ENCODE assay signal across 23 cellular contexts in genomic region chr3:127676456-127676855, GRCh38. TPM values are rescaled to one million over a fixed set of nuclear protein-coding genes. Genes with fewer than 3 reads are reported as not detected.
DNase-seq lines count a peak whose midpoint lies in the region; ATAC-seq and TF ChIP-seq lines count a peak whose summit lies in the region.
"Had no signal": no experiment of that assay in that cellular context is flagged by ENCODE, and none has a peak within 500 bp of the region (broad histone marks: within the 10 kb centered on the region; RNA-seq: fewer than 3 reads in every experiment).

No MANE protein-coding gene starts in this region.

- intact Hi-C loops in sciatic nerve (cut with DNase I), result no loop called here

- TF ChIP-seq CTCF in chondrocyte (IDR thresholded peaks at IDR 0.05), result no peak

- H3K27me3 ChIP-seq in BLaER1 treated with 17β-estradiol and CSF1 and Interleukin-3, amounts not matched to agents 10 nM and 100 nM, result no peaks in the 10 kb centered on the region
- H3K27me3 ChIP-seq in HAP-1 (ENCODE audit: low read depth), result no peaks in the 10 kb centered on the region
- H3K27me3 ChIP-seq: transverse colon had no signal

- no peaks in the 10 kb centered on the region for H3K9me3 ChIP-seq in BLaER1 treated with 17β-estradiol and CSF1 and Interleukin-3, amounts not matched to agents 10 nM and 100 nM (replicated peaks in 1 of 11)
- H3K9me3 ChIP-seq in HAP-1, result no peaks in the 10 kb centered on the region
- H3K9me3 ChIP-seq: transverse colon had no signal

- H3K27ac ChIP-seq in BLaER1 treated with 17β-estradiol and CSF1 and Interleukin-3, amounts not matched to agents 10 nM and 100 nM, result no peak overlapping the region
- H3K27ac ChIP-seq: 22Rv1, KMS-11, transverse colon had no signal

- H3K4me3 Mint-ChIP-seq in chondrocyte (ENCODE audit: unreplicated experiment), result no peak overlapping the region
- H3K4me3 Mint-ChIP-seq: activated naive CD4-positive, alpha-beta T cell treated with anti-CD3 and anti-CD28 coated beads, Interleukin-2, amount 10 ng/mL, durations not matched to agents 7 days and 5 days; activated T-cell treated with anti-CD3 and anti-CD28 coated beads, Interleukin-2, amount 50 U/mL, for 4 hours; HFFc6; stimulated activated naive CD8-positive, alpha-beta T cell treated with anti-CD3 and anti-CD28 coated beads, Interleukin-15, Interleukin-2, amounts not matched to agents 100 ng/mL and 50 ng/mL, for 24 hours had no signal

- H3K4me1 ChIP-seq in BLaER1 treated with 17β-estradiol and CSF1 and Interleukin-3, amounts not matched to agents 10 nM and 100 nM, result peaks cover 16 to 61% (median 51%) of the 10 kb centered on the region in 10 experiments
- H3K4me1 ChIP-seq in HAP-1, result no peaks in the 10 kb centered on the region

- H3K4me2 ChIP-seq in BLaER1 treated with 17β-estradiol and CSF1 and Interleukin-3, amounts not matched to agents 10 nM and 100 nM, result peak overlapping the region in 8 of 11 experiments; percentile 19 to 53 (median 44); a peak in 13 of 22 replicates
- H3K4me2 ChIP-seq: KMS-11 had no signal

- H3K9me3 Mint-ChIP-seq in chondrocyte (ENCODE audit: low read depth), result no peaks in the 10 kb centered on the region
- H3K9me3 Mint-ChIP-seq: activated naive CD4-positive, alpha-beta T cell treated with anti-CD3 and anti-CD28 coated beads, Interleukin-2, amount 10 ng/mL, durations not matched to agents 7 days and 5 days; activated T-cell treated with anti-CD3 and anti-CD28 coated beads, Interleukin-2, amount 50 U/mL, for 4 hours; HFFc6; stimulated activated naive CD8-positive, alpha-beta T cell treated with anti-CD3 and anti-CD28 coated beads, Interleukin-15, Interleukin-2, amounts not matched to agents 100 ng/mL and 50 ng/mL, for 24 hours had no signal

- DNase-seq in DMS 273 (lab: John Stamatoyannopoulos, UW; ENCODE audit: unreplicated experiment) (peak; percentile 50), DMS 273 treated with DMSO at 0.1 percent for 48 hours (lab: John Stamatoyannopoulos, UW) (no peak), chondrocyte (ENCODE audit: low spot score) (peak; percentile 83), sciatic nerve (ENCODE audit: low spot score) (peak; percentile 50), UCSD-AML1 (lab: John Stamatoyannopoulos, UW; ENCODE audit: unreplicated experiment) (no peak), HAP-1 (ENCODE audit: low spot score in 2 of 2) (no peak), RKO (ENCODE audit: low spot score) (no peak)
- DNase-seq: activated CD4-positive, alpha-beta T cell treated with anti-CD3 and anti-CD28 coated beads for 4 hours; activated naive CD4-positive, alpha-beta T cell treated with anti-CD3 and anti-CD28 coated beads, Interleukin-2, amount 10 ng/mL, durations not matched to agents 7 days and 5 days; activated T-cell treated with anti-CD3 and anti-CD28 coated beads, Interleukin-2, amount 50 U/mL, for 4 hours; central memory CD4-positive, alpha-beta T cell; DMS53; HFFc6; NCI-H1436 treated with DMSO at 0.1 percent for 48 hours; NCI-H510A treated with DMSO at 0.1 percent for 48 hours; nucleus accumbens; PC-3; stimulated activated CD4-positive, alpha-beta T cell treated with anti-CD3 and anti-CD28 coated beads, Interleukin-4, amount 100 ng/mL, for 24 hours; transverse colon had no signal

- peak overlapping the region in 1 of 11 experiments; percentile 18; a peak in 2 of 22 replicates for H3K9ac ChIP-seq in BLaER1 treated with 17β-estradiol and CSF1 and Interleukin-3, amounts not matched to agents 10 nM and 100 nM
- H3K9ac ChIP-seq: KMS-11 had no signal

- no peaks in the 10 kb centered on the region for H3K27me3 Mint-ChIP-seq in chondrocyte (ENCODE audit: low read depth)
- H3K27me3 Mint-ChIP-seq: activated naive CD4-positive, alpha-beta T cell treated with anti-CD3 and anti-CD28 coated beads, Interleukin-2, amount 10 ng/mL, durations not matched to agents 7 days and 5 days; stimulated activated naive CD8-positive, alpha-beta T cell treated with anti-CD3 and anti-CD28 coated beads, Interleukin-15, Interleukin-2, amounts not matched to agents 100 ng/mL and 50 ng/mL, for 24 hours had no signal

- peaks cover 5% of the 10 kb centered on the region for H3K36me3 Mint-ChIP-seq in chondrocyte (ENCODE audit: low read depth)

- no peak overlapping the region for H3K27ac Mint-ChIP-seq in chondrocyte (ENCODE audit: unreplicated experiment)
- H3K27ac Mint-ChIP-seq: activated naive CD4-positive, alpha-beta T cell treated with anti-CD3 and anti-CD28 coated beads, Interleukin-2, amount 10 ng/mL, durations not matched to agents 7 days and 5 days; HFFc6; stimulated activated naive CD8-positive, alpha-beta T cell treated with anti-CD3 and anti-CD28 coated beads, Interleukin-15, Interleukin-2, amounts not matched to agents 100 ng/mL and 50 ng/mL, for 24 hours had no signal

- in situ Hi-C loops in HAP-1 (cut with MboI; ENCODE audit: low sequenced_read_pairs), result loop anchor here (25.0 kb wide), 1 partner anchor 286 kb away; no protein-coding TSS in a partner anchor

- H3K4me1 Mint-ChIP-seq in chondrocyte (ENCODE audit: low read depth), result peaks cover 18% of the 10 kb centered on the region

- H3K36me3 ChIP-seq in BLaER1 treated with 17β-estradiol and CSF1 and Interleukin-3, amounts not matched to agents 10 nM and 100 nM, result peaks cover 0 to 45% (median 0%) of the 10 kb centered on the region in 11 experiments; a peak in 9 of 22 replicates
- no peaks in the 10 kb centered on the region for H3K36me3 ChIP-seq in HAP-1 (replicated peaks)
- H3K36me3 ChIP-seq: transverse colon had no signal

- no peak overlapping the region for H3K4me3 ChIP-seq in BLaER1 treated with 17β-estradiol and CSF1 and Interleukin-3, amounts not matched to agents 10 nM and 100 nM
- no peak overlapping the region for H3K4me3 ChIP-seq in HAP-1
- H3K4me3 ChIP-seq: transverse colon had no signal

- ATAC-seq in sciatic nerve, result no peak
- ATAC-seq: activated T-cell treated with anti-CD3 and anti-CD28 coated beads, Interleukin-2, amount 50 U/mL, for 4 hours; PC-3 had no signal

- H4K20me1 ChIP-seq in BLaER1 treated with 17β-estradiol and CSF1 and Interleukin-3, amounts not matched to agents 10 nM and 100 nM, result peaks cover 0 to 19% (median 6%) of the 10 kb centered on the region in 11 experiments; a peak in 7 of 22 replicates

RNA-seq across cellular contexts. Expression of gene ABTB1, which starts 3.7 kb away (rescaled TPM):
- 18.1 to 27.2 TPM (median 26.7 TPM) in 3 replicates for total RNA-seq in chondrocyte
- total RNA-seq in sciatic nerve, result 98.8 TPM

RNA-seq across cellular contexts. Expression of gene PODXL2, which starts 47.5 kb away (rescaled TPM):
- total RNA-seq in chondrocyte (4.3 to 10.8 TPM (median 10.7 TPM) in 3 replicates), sciatic nerve (12.1 TPM)

Comparison
In these comparisons a context has a peak if more than half of its experiments do, and no peak if none do; other contexts are left out.
1. DNase-seq: peak in DMS 273 (single experiment), chondrocyte (single experiment) and sciatic nerve (single experiment); none in DMS 273 treated with DMSO at 0.1 percent for 48 hours (single experiment), UCSD-AML1 (single experiment), HAP-1 (0 of 2) and RKO (single experiment).